ENCODE assay signal across 8 cellular contexts in genomic region chr19:56837492-56837891, GRCh38. TPM values are rescaled to one million over a fixed set of nuclear protein-coding genes. Genes with fewer than 3 reads are reported as not detected.
A peak's percentile ranks its signal among the peaks of the same experiment; 100 is the strongest.
DNase-seq lines count a peak whose midpoint lies in the region; ATAC-seq and TF ChIP-seq lines count a peak whose summit lies in the region.

No MANE protein-coding gene starts in this region.

- peak; percentile 35 for ATAC-seq in left lung
- ATAC-seq in HG03280 (IDR thresholded peaks at IDR 0.05; ENCODE audit: unreplicated experiment), result no peak
- no peak for ATAC-seq in CD4-positive, alpha-beta T cell (ENCODE audit: poor library complexity)
- ATAC-seq in GM21529 (IDR thresholded peaks at IDR 0.05; ENCODE audit: unreplicated experiment), result no peak

- no peaks in the 10 kb centered on the region for H3K4me1 ChIP-seq in left lung

- peaks cover 32% of the 10 kb centered on the region for H3K9me3 Mint-ChIP-seq in CD4-positive, alpha-beta T cell

- peaks cover 0 to 43% of the 10 kb centered on the region in 2 donors for H3K27me3 ChIP-seq in left lung
- peaks cover 9% of the 10 kb centered on the region for H3K27me3 ChIP-seq in CD4-positive, alpha-beta T cell (ENCODE audit: control insufficient read depth, insufficient read depth, low read length)

- peak overlapping the region; percentile 59 for H3K4me3 ChIP-seq in LNCaP clone FGC (ENCODE audit: low read depth, low read length)
- no peak overlapping the region for H3K4me3 ChIP-seq in cardiac fibroblast (replicated peaks in 1 of 2; ENCODE audit: low read depth in 2 of 2, low read length in 2 of 2)
- H3K4me3 ChIP-seq in left lung, result peak overlapping the region in 1 of 2 donors; percentile 35

- no peaks in the 10 kb centered on the region for H3K4me1 Mint-ChIP-seq in CD4-positive, alpha-beta T cell (ENCODE audit: low read depth)

- H3K4me3 Mint-ChIP-seq in CD4-positive, alpha-beta T cell, result no peak overlapping the region

- peaks cover 0 to 51% of the 10 kb centered on the region in 2 donors for H3K9me3 ChIP-seq in left lung
- H3K9me3 ChIP-seq in CD4-positive, alpha-beta T cell (ENCODE audit: control insufficient read depth, low read length), result peaks cover 66% of the 10 kb centered on the region

- H3K27ac ChIP-seq in left lung, result peak overlapping the region; percentile 51 to 85
- peak overlapping the region; percentile 97 for H3K27ac ChIP-seq in temporal lobe (ENCODE audit: low read depth, low read length)
- H3K27ac ChIP-seq in CD4-positive, alpha-beta T cell (ENCODE audit: low read depth, low read length), result no peak overlapping the region

- intact Hi-C loops in left lung (cut with DNase I), result no loop called here
- intact Hi-C loops in CD4-positive, alpha-beta T cell (cut with DNase I, micrococcal nuclease), result no loop called here

- TF ChIP-seq CTCF in LNCaP clone FGC (IDR thresholded peaks at IDR 0.05; ENCODE audit: control insufficient read depth, extremely low read depth, insufficient read depth) (peak; percentile 77), cardiac fibroblast (IDR thresholded peaks at IDR 0.05; ENCODE audit: low read depth, low read length) (peak; percentile 2), left lung (IDR thresholded peaks at IDR 0.05) (peak; percentile 31 to 46)
- no peak for TF ChIP-seq CTCF in CD4-positive, alpha-beta T cell (IDR thresholded peaks at IDR 0.05)

- H3K36me3 ChIP-seq in left lung, result no peaks in the 10 kb centered on the region

- POLR2A ChIA-PET in CD4-positive, alpha-beta T cell (lab: Charles Lee), result no interaction called here

- no peak overlapping the region for H3K27ac Mint-ChIP-seq in CD4-positive, alpha-beta T cell

- peaks cover 36% of the 10 kb centered on the region for H3K36me3 Mint-ChIP-seq in CD4-positive, alpha-beta T cell (ENCODE audit: low read depth)

- H3K27me3 Mint-ChIP-seq in CD4-positive, alpha-beta T cell, result peaks cover 18% of the 10 kb centered on the region

- CTCF ChIA-PET in CD4-positive, alpha-beta T cell (lab: Charles Lee), result no interaction called here

- DNase-seq in LNCaP clone FGC (ENCODE audit: low read depth) (peak; percentile 90), cardiac fibroblast (ENCODE audit: low read depth in 2 of 2) (peak in 1 of 2 donors; percentile 74), left lung (peak; percentile 81 to 84), SHP77 treated with DMSO at 0.1 percent for 48 hours (lab: John Stamatoyannopoulos, UW) (no peak)
- no peak for DNase-seq in CD4-positive, alpha-beta T cell

RNA-seq across cellular contexts. Expression of gene PEG3, which starts 3.0 kb away (rescaled TPM):
- total RNA-seq in left lung (1 to 10 TPM; 6.3 to 6.9 TPM), temporal lobe (38.1 TPM)
- under 1 TPM in 1 of 2 experiments, not detected in 1; 0.06 TPM for total RNA-seq in CD4-positive, alpha-beta T cell

RNA-seq across cellular contexts. Expression of gene ZIM2, which starts 3.0 kb away (rescaled TPM):
- total RNA-seq in left lung (under 1 TPM; 0.12 to 0.45 TPM), temporal lobe (4.2 TPM)
- total RNA-seq in CD4-positive, alpha-beta T cell, result not detected

Comparison
In these comparisons a context has a peak if more than half of its experiments do, and no peak if none do; other contexts are left out.
1. DNase-seq: peak in LNCaP clone FGC (single experiment) and left lung (2 of 2); none in CD4-positive, alpha-beta T cell (0 of 10) and SHP77 treated with DMSO at 0.1 percent for 48 hours (single experiment).
2. RNA of gene PEG3, which starts 3.0 kb away (total RNA-seq): 38.1 TPM in temporal lobe (single experiment) and 6.3 to 6.9 TPM in left lung; 0.06 TPM in CD4-positive, alpha-beta T cell; every median in the first group is over 4 times any median in the second.